Comparison of ENCODE assay signal across 21 cellular contexts in the genomic region with DNA sequence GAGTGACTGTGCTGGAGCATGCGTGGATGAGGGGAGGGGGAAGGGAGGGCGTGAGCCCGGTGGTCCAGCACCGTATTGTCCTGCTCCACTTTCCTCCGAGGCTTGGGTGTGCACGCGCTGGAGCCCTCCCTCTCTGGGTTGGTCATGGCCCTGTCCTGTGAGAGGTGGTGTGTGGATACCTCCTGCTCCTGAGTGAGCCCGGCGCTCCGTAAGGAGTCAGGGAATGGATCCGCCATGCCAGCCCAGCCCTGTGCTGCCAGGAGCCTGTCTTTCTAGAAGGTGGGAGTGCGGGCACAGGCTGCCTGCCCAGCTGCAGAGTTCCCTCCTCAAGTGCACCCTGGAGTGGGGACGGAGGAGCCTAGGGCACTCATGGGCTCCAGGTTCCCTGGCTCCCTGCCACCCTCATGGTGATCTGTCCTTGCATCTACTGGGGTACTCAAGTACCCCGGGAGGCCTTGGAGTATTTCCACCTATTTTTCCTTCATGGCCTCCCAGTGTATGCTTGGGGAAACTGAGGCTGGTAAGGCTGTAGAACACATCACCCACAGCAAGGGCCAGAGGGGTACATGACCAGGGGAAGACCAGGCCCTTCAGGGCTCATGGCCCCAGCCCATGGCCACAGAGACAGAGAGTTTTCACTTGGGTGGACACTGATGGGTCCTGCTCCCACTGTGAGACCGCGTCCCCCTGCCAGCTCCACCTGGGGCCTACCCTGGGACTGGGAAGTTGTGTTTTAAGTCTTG.
"Had no signal": no experiment of that assay in that cellular context is flagged by ENCODE, and none has a peak within 500 bp of the region (broad histone marks: within the 10 kb centered on the region; RNA-seq: fewer than 3 reads in every experiment).

No MANE protein-coding gene starts in this region.

- ATAC-seq: activated CD8-positive, alpha-beta T cell treated with anti-CD3 and anti-CD28 coated beads for 36 hours; activated T-helper 17 cell treated with anti-CD3 and anti-CD28 coated beads, Interleukin-2, amount 50 U/mL, for 72 hours; naive thymus-derived CD4-positive, alpha-beta T cell; stimulated activated naive CD8-positive, alpha-beta T cell treated with anti-CD3 and anti-CD28 coated beads, Interleukin-15, Interleukin-2, amounts not matched to agents 100 U/mL and 50 U/mL, for 24 hours had no signal

- H3K9me3 ChIP-seq: adrenal gland, ascending aorta, tibial artery, uterus had no signal

- H3K4me1 ChIP-seq: adrenal gland, ascending aorta, tibial artery, uterus had no signal

- DNase-seq: activated CD4-positive, alpha-beta T cell treated with anti-CD3 and anti-CD28 coated beads, Interleukin-2, amount 10 ng/mL, durations not matched to agents 7 days and 5 days; activated CD4-positive, CD25-positive, alpha-beta regulatory T cell treated with anti-CD3 and anti-CD28 coated beads, Interleukin-2, amount 50 U/mL, for 72 hours; activated CD8-positive, alpha-beta T cell treated with anti-CD3 and anti-CD28 coated beads for 36 hours; activated T-cell treated with anti-CD3 and anti-CD28 coated beads, Interleukin-2, amount 50 U/mL, for 24 hours; adrenal gland; brain microvascular endothelial cell; central memory CD4-positive, alpha-beta T cell; effector memory CD4-positive, alpha-beta T cell; hippocampal formation; naive thymus-derived CD4-positive, alpha-beta T cell; stimulated activated CD4-positive, alpha-beta T cell treated with anti-CD3 and anti-CD28 coated beads, Interleukin-12 subunit alpha, Interleukin-12 subunit beta, amount 100 ng/mL, for 4 hours; stimulated activated CD4-positive, alpha-beta T cell treated with anti-CD3 and anti-CD28 coated beads, Interleukin-4, amount 100 ng/mL, for 4 hours; stimulated activated naive CD8-positive, alpha-beta T cell treated with anti-CD3 and anti-CD28 coated beads, Interleukin-15, Interleukin-2, amounts not matched to agents 100 U/mL and 50 U/mL, for 24 hours; T-helper 1 cell; WERI-Rb-1 had no signal

- H3K27me3 ChIP-seq: adrenal gland, ascending aorta, brain microvascular endothelial cell, tibial artery, uterus had no signal

- H3K4me3 ChIP-seq: adrenal gland, ascending aorta, tibial artery, uterus had no signal

- FAIRE-seq: frontal cortex, TTC549 had no signal

- H3K27ac ChIP-seq: adrenal gland, ascending aorta, brain microvascular endothelial cell, tibial artery, uterus, WERI-Rb-1 had no signal

- H3K36me3 ChIP-seq: ascending aorta, brain microvascular endothelial cell, tibial artery, uterus, WERI-Rb-1 had no signal
